ENCODE assay signal across 16 cellular contexts in the genomic region with DNA sequence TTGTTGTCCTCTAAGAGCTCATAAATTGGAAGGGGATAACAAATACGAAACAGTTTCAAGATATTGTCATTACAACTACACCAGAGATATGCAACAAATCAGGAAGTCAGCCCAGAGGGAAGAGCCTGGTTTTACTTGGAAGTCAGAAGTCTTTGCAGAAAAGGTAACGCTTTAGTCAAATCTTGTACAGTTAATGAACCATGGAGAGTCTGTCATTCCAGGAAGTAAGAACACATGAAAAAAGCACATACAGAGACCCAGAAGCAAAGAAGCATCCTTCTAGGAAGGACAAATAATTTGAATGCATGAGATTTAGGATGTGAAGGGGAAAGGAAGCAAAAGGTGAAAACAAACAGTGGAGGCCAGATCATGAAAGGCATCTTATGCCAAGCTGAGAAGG. TPM values are rescaled to one million over a fixed set of nuclear protein-coding genes. Genes with fewer than 3 reads are reported as not detected.
DNase-seq lines count a peak whose midpoint lies in the region; ATAC-seq and TF ChIP-seq lines count a peak whose summit lies in the region.
"Had no signal": no experiment of that assay in that cellular context is flagged by ENCODE, and none has a peak within 500 bp of the region (broad histone marks: within the 10 kb centered on the region; RNA-seq: fewer than 3 reads in every experiment).

No MANE protein-coding gene starts in this region.

- ATAC-seq in HG03432 (IDR thresholded peaks at IDR 0.05; ENCODE audit: unreplicated experiment), result peak; percentile 58
- ATAC-seq in HG02970 (IDR thresholded peaks at IDR 0.05; ENCODE audit: low FRiP score, unreplicated experiment), result no peak
- ATAC-seq: GM23338; naive thymus-derived CD4-positive, alpha-beta T cell had no signal

- H3K27me3 Mint-ChIP-seq in endothelial cell (ENCODE audit: unreplicated experiment), result peaks cover 1% of the 10 kb centered on the region
- H3K27me3 Mint-ChIP-seq: activated CD4-positive, alpha-beta T cell treated with anti-CD3 and anti-CD28 coated beads, Interleukin-2, amount 10 ng/mL, durations not matched to agents 24 days and 14 days; naive thymus-derived CD4-positive, alpha-beta T cell had no signal

- peaks cover 21% of the 10 kb centered on the region for H3K4me1 Mint-ChIP-seq in endothelial cell (ENCODE audit: unreplicated experiment)

- peaks cover 4% of the 10 kb centered on the region for H3K36me3 Mint-ChIP-seq in endothelial cell (ENCODE audit: low read depth, unreplicated experiment)

- peak; percentile 3 for DNase-seq in ACHN
- peak; percentile 34 for DNase-seq in GF-D8 (lab: John Stamatoyannopoulos, UW)
- no peak for DNase-seq in endothelial cell (ENCODE audit: low spot score)
- no peak for DNase-seq in foreskin fibroblast
- no peak for DNase-seq in Peyer's patch
- DNase-seq in NCI-H345 (lab: John Stamatoyannopoulos, UW), result no peak
- DNase-seq: activated T-cell treated with anti-CD3 and anti-CD28 coated beads, Interleukin-2, amount 50 U/mL, for 48 hours; caudate nucleus; effector CD8-positive, alpha-beta T cell; naive thymus-derived CD4-positive, alpha-beta T cell; NCI-H2107; Right ventricle myocardium superior had no signal

- no peaks in the 10 kb centered on the region for H3K4me1 ChIP-seq in Peyer's patch

- no peak for TF ChIP-seq CTCF in endothelial cell (IDR thresholded peaks at IDR 0.05; ENCODE audit: unreplicated experiment)
- no peak for TF ChIP-seq CTCF in foreskin fibroblast (IDR thresholded peaks at IDR 0.05; ENCODE audit: low read depth, low read length)
- TF ChIP-seq CTCF in Peyer's patch (IDR thresholded peaks at IDR 0.05), result no peak

- no peak overlapping the region for H3K4me3 Mint-ChIP-seq in endothelial cell (ENCODE audit: unreplicated experiment)
- H3K4me3 Mint-ChIP-seq: activated CD4-positive, alpha-beta T cell treated with anti-CD3 and anti-CD28 coated beads, Interleukin-2, amount 10 ng/mL, durations not matched to agents 24 days and 14 days; GM23338 had no signal

- H3K27ac ChIP-seq in Peyer's patch, result no peak overlapping the region

- H3K9me3 ChIP-seq in Peyer's patch, result no peaks in the 10 kb centered on the region

- no peaks in the 10 kb centered on the region for H3K36me3 ChIP-seq in Peyer's patch

- H3K27ac Mint-ChIP-seq in endothelial cell (ENCODE audit: unreplicated experiment), result peak overlapping the region; percentile 11
- H3K27ac Mint-ChIP-seq: activated CD4-positive, alpha-beta T cell treated with anti-CD3 and anti-CD28 coated beads, Interleukin-2, amount 10 ng/mL, durations not matched to agents 24 days and 14 days; GM23338 had no signal

- TF ChIP-seq POLR2A in Peyer's patch (IDR thresholded peaks at IDR 0.05), result no peak

- H3K9me3 Mint-ChIP-seq in endothelial cell (ENCODE audit: unreplicated experiment), result no peaks in the 10 kb centered on the region
- H3K9me3 Mint-ChIP-seq: activated CD4-positive, alpha-beta T cell treated with anti-CD3 and anti-CD28 coated beads, Interleukin-2, amount 10 ng/mL, durations not matched to agents 24 days and 14 days; GM23338 had no signal

- H3K4me3 ChIP-seq in foreskin fibroblast (ENCODE audit: low read depth in 1 of 2, low read length in 2 of 2) (no peak overlapping the region), Peyer's patch (no peak overlapping the region)
- H3K4me3 ChIP-seq: GM23338 had no signal

- no peaks in the 10 kb centered on the region for H3K27me3 ChIP-seq in Peyer's patch

- in situ Hi-C loops in ACHN (cut with HindIII; ENCODE audit: low pct_ligation_motif_present, low pct_unique_long_range_greater_than_20kb, low sequenced_read_pairs), result no loop called here

RNA-seq across cellular contexts. Expression of a gene that starts 19.6 kb away (rescaled TPM):
- 81.7 TPM for total RNA-seq in endothelial cell (ENCODE audit: unreplicated experiment)
- total RNA-seq in Peyer's patch, result 10 to 100 TPM; 15.3 to 26.4 (median 19.4) TPM

RNA-seq across cellular contexts. Expression of a gene that starts 48.4 kb away (rescaled TPM):
- total RNA-seq in endothelial cell (ENCODE audit: unreplicated experiment), result 59.9 TPM
- total RNA-seq in Peyer's patch, result 10 to 100 TPM; 14.9 to 32.8 (median 26.8) TPM

Comparison
In these comparisons a context has a peak if more than half of its experiments do, and no peak if none do; other contexts are left out.
1. DNase-seq: peak in ACHN (single experiment) and GF-D8 (single experiment); none in endothelial cell (single experiment), foreskin fibroblast (0 of 2), Peyer's patch (0 of 3) and NCI-H345 (single experiment).